Comparison of ENCODE assay signal across 29 cellular contexts in genomic region chr22:46321387-46321775, GRCh38. TPM values are rescaled to one million over a fixed set of nuclear protein-coding genes. Genes with fewer than 3 reads are reported as not detected.
"Had no signal": no experiment of that assay in that cellular context is flagged by ENCODE, and none has a peak within 500 bp of the region (broad histone marks: within the 10 kb centered on the region; RNA-seq: fewer than 3 reads in every experiment).

No MANE protein-coding gene starts in this region.

- H3K27ac Mint-ChIP-seq: naive thymus-derived CD4-positive, alpha-beta T cell had no signal

- H3K27me3 Mint-ChIP-seq: central memory CD8-positive, alpha-beta T cell; naive thymus-derived CD4-positive, alpha-beta T cell had no signal

- H3K4me3 Mint-ChIP-seq: central memory CD8-positive, alpha-beta T cell; immature natural killer cell; naive thymus-derived CD4-positive, alpha-beta T cell had no signal

- H3K4me1 Mint-ChIP-seq: central memory CD8-positive, alpha-beta T cell; immature natural killer cell; naive thymus-derived CD4-positive, alpha-beta T cell had no signal

- H3K36me3 ChIP-seq: esophagus muscularis mucosa, gastroesophageal sphincter, pancreas, prostate gland, thoracic aorta, transverse colon had no signal

- H3K27ac ChIP-seq: dorsolateral prefrontal cortex, epithelial cell of prostate, esophagus muscularis mucosa, gastroesophageal sphincter, pancreas, prostate gland, spleen, stomach, thoracic aorta, transverse colon had no signal

- H3K9me3 Mint-ChIP-seq: central memory CD8-positive, alpha-beta T cell; immature natural killer cell had no signal

- DNase-seq: cortex of kidney; dorsolateral prefrontal cortex; effector memory CD4-positive, alpha-beta T cell; glutamatergic neuron; immature natural killer cell; naive thymus-derived CD4-positive, alpha-beta T cell; occipital lobe; retina; stimulated activated CD4-positive, alpha-beta T cell treated with anti-CD3 and anti-CD28 coated beads, Interleukin-15, amount 100 ng/mL, for 24 hours; stimulated activated CD4-positive, alpha-beta T cell treated with anti-CD3 and anti-CD28 coated beads, Interleukin-1b, Interleukin-23, amount 100 ng/mL, for 48 hours; stimulated activated CD4-positive, alpha-beta T cell treated with anti-CD3 and anti-CD28 coated beads, Interleukin-4, amount 100 ng/mL, for 24 hours; stimulated activated naive CD4-positive, alpha-beta T cell; stomach; substantia nigra; transverse colon had no signal

- H3K27me3 ChIP-seq: dorsolateral prefrontal cortex, esophagus muscularis mucosa, gastroesophageal sphincter, pancreas, spleen, stomach, transverse colon had no signal

- H3K4me3 ChIP-seq: dorsolateral prefrontal cortex, esophagus muscularis mucosa, gastroesophageal sphincter, pancreas, prostate gland, spleen, stomach, thoracic aorta, transverse colon had no signal

- H3K4me1 ChIP-seq: esophagus muscularis mucosa, gastroesophageal sphincter, pancreas, prostate gland, spleen, stomach, transverse colon had no signal

- H3K9me3 ChIP-seq: esophagus muscularis mucosa, gastroesophageal sphincter, pancreas, prostate gland, spleen, stomach, thoracic aorta, transverse colon had no signal

- ATAC-seq: gastroesophageal sphincter; naive thymus-derived CD4-positive, alpha-beta T cell; pancreas; sciatic nerve had no signal

RNA-seq across cellular contexts. Expression of gene GTSE1, which starts 24.7 kb away (rescaled TPM):
- polyA plus RNA-seq: naive thymus-derived CD4-positive, alpha-beta T cell had no signal

RNA-seq across cellular contexts. Expression of gene PKDREJ, which starts 58.2 kb away (rescaled TPM):
- total RNA-seq: fibroblast of villous mesenchyme; lung microvascular endothelial cell; mesenteric fat pad; naive thymus-derived CD4-positive, alpha-beta T cell; skeletal muscle tissue had no signal
- polyA plus RNA-seq: naive thymus-derived CD4-positive, alpha-beta T cell; neural cell had no signal
